ENCODE assay signal across 25 cellular contexts in genomic region chr15:89186798-89187197, GRCh38. TPM values are rescaled to one million over a fixed set of nuclear protein-coding genes. Genes with fewer than 3 reads are reported as not detected.
"Had no signal": no experiment of that assay in that cellular context is flagged by ENCODE, and none has a peak within 500 bp of the region (broad histone marks: within the 10 kb centered on the region; RNA-seq: fewer than 3 reads in every experiment).

No MANE protein-coding gene starts in this region.

- H3K4me3 Mint-ChIP-seq: activated naive CD8-positive, alpha-beta T cell treated with anti-CD3 and anti-CD28 coated beads for 36 hours; activated T-cell treated with anti-CD3 and anti-CD28 coated beads, Interleukin-2, amount 50 U/mL, for 72 hours; endodermal cell; naive thymus-derived CD4-positive, alpha-beta T cell; stimulated activated naive B cell treated with anti-CD40 and anti-IgM and Interleukin-4, amounts not matched to agents 10 μg/mL and 1 μg/mL and 100 μg/mL, for 72 hours; WTC11 had no signal

- H3K27ac ChIP-seq: breast epithelium, coronary artery, esophagus squamous epithelium, gastrocnemius medialis, lower lobe of right lung, ovary, prostate gland, skin epidermis, upper lobe of right lung had no signal

- DNase-seq: activated CD4-positive, alpha-beta T cell treated with anti-CD3 and anti-CD28 coated beads, Interleukin-2, amount 50 U/mL, for 48 hours; activated CD8-positive, alpha-beta memory T cell treated with anti-CD3 and anti-CD28 coated beads, Interleukin-2, amount 50 U/mL, for 48 hours; activated naive CD8-positive, alpha-beta T cell treated with anti-CD3 and anti-CD28 coated beads for 36 hours; activated T-cell treated with anti-CD3 and anti-CD28 coated beads, Interleukin-2, amount 50 U/mL, for 72 hours; endodermal cell; esophagus squamous epithelium; gastrocnemius medialis; lower lobe of right lung; mesendoderm; naive thymus-derived CD4-positive, alpha-beta T cell; ovary; stimulated activated naive B cell treated with anti-CD40 and anti-IgM and Interleukin-4, amounts not matched to agents 10 μg/mL and 1 μg/mL and 100 μg/mL, for 72 hours; T1000; upper lobe of right lung had no signal

- H3K4me1 Mint-ChIP-seq: WTC11 had no signal

- ATAC-seq: activated T-cell treated with anti-CD3 and anti-CD28 coated beads, Interleukin-2, amount 50 U/mL, for 72 hours; gastrocnemius medialis; lower lobe of right lung; naive thymus-derived CD4-positive, alpha-beta T cell; stimulated activated naive B cell treated with anti-CD40 and anti-IgM and Interleukin-4, amounts not matched to agents 10 μg/mL and 1 μg/mL and 100 μg/mL, for 72 hours; upper lobe of right lung; WTC11 had no signal

- H3K9me3 Mint-ChIP-seq: activated naive CD8-positive, alpha-beta T cell treated with anti-CD3 and anti-CD28 coated beads for 36 hours; activated T-cell treated with anti-CD3 and anti-CD28 coated beads, Interleukin-2, amount 50 U/mL, for 72 hours; endodermal cell; naive thymus-derived CD4-positive, alpha-beta T cell; stimulated activated naive B cell treated with anti-CD40 and anti-IgM and Interleukin-4, amounts not matched to agents 10 μg/mL and 1 μg/mL and 100 μg/mL, for 72 hours; WTC11 had no signal

- H3K27me3 ChIP-seq: breast epithelium, esophagus squamous epithelium, gastrocnemius medialis, ovary, thyroid gland, upper lobe of right lung had no signal

- H3K27ac Mint-ChIP-seq: activated T-cell treated with anti-CD3 and anti-CD28 coated beads, Interleukin-2, amount 50 U/mL, for 72 hours; endodermal cell; stimulated activated naive B cell treated with anti-CD40 and anti-IgM and Interleukin-4, amounts not matched to agents 10 μg/mL and 1 μg/mL and 100 μg/mL, for 72 hours; WTC11 had no signal

- H3K4me1 ChIP-seq: breast epithelium, esophagus squamous epithelium, gastrocnemius medialis, prostate gland, upper lobe of right lung had no signal

- H3K9me3 ChIP-seq: breast epithelium, esophagus squamous epithelium, gastrocnemius medialis, lower lobe of right lung, ovary, prostate gland, thyroid gland, upper lobe of right lung had no signal

- H3K4me3 ChIP-seq: breast epithelium, coronary artery, esophagus squamous epithelium, gastrocnemius medialis, lower lobe of right lung, ovary, prostate gland, skin epidermis, thyroid gland, upper lobe of right lung had no signal

- H3K27me3 Mint-ChIP-seq: activated naive CD8-positive, alpha-beta T cell treated with anti-CD3 and anti-CD28 coated beads for 36 hours; naive thymus-derived CD4-positive, alpha-beta T cell; stimulated activated naive B cell treated with anti-CD40 and anti-IgM and Interleukin-4, amounts not matched to agents 10 μg/mL and 1 μg/mL and 100 μg/mL, for 72 hours had no signal

- H3K36me3 ChIP-seq: ovary had no signal

RNA-seq across cellular contexts. Expression of gene RLBP1, which starts 34.6 kb away (rescaled TPM):
- total RNA-seq: activated CD8-positive, alpha-beta memory T cell treated with anti-CD3 and anti-CD28 coated beads for 36 hours; activated naive CD8-positive, alpha-beta T cell treated with anti-CD3 and anti-CD28 coated beads for 36 hours; breast epithelium; endodermal cell; esophagus squamous epithelium; gastrocnemius medialis; lower lobe of right lung; mucosa of gallbladder; naive thymus-derived CD4-positive, alpha-beta T cell; ovary; prostate gland; subcutaneous adipose tissue; T-helper 1 cell treated with Interleukin-12 subunit alpha and Interleukin-12 subunit beta and Interleukin-4 antibody, amounts not matched to agents 30 ng/mL and 1 ng/mL, for 36 hours; thyroid gland; upper lobe of right lung; WTC11 had no signal
- polyA plus RNA-seq: keratinocyte; naive thymus-derived CD4-positive, alpha-beta T cell; ovary had no signal
